24 cellular contexts compared by ENCODE assay signal in the genomic region with DNA sequence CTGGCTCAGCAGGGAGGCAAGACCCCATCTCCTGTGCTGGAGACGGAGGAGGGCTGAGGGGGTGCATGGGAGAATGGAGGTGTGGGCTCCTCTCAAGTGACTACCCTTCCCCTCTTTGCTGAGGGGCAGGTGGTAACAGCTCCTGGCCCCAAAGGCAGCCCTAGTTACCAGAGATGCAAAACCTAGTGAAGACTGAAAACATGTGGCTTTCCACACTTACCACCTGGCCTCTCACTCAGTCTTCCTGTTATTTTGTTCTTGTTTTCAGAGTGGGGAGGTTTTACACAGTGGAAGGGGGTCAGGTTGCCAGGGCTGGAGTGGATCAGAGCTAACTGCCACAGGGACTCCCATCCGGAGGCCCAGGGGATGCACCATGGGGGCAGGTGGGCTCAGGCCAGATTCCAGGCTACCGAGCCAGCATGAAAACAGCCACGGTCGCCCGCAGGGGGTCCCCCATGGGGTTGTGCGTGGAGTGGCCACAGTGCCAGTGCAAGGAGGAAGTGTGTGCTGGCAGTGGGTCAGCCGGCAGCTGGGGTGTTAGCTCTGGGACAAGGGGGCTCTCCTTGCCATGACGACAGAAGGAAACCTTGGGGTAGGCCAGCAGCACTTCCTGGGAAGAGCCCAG. TPM values are rescaled to one million over a fixed set of nuclear protein-coding genes. Genes with fewer than 3 reads are reported as not detected.
"Had no signal": no experiment of that assay in that cellular context is flagged by ENCODE, and none has a peak within 500 bp of the region (broad histone marks: within the 10 kb centered on the region; RNA-seq: fewer than 3 reads in every experiment).

No MANE protein-coding gene starts in this region.

- H3K27me3 ChIP-seq: adrenal gland, colonic mucosa, right atrium auricular region had no signal

- H3K4me1 ChIP-seq: adrenal gland, colonic mucosa, esophagus muscularis mucosa, right atrium auricular region had no signal

- H3K36me3 Mint-ChIP-seq: type B pancreatic cell had no signal

- H3K4me3 ChIP-seq: adrenal gland, colonic mucosa, esophagus muscularis mucosa, left ventricle myocardium inferior, right atrium auricular region, SK-N-MC, skin epidermis had no signal

- H3K36me3 ChIP-seq: adrenal gland, colonic mucosa, esophagus muscularis mucosa, left ventricle myocardium inferior, right atrium auricular region had no signal

- H3K27ac ChIP-seq: adrenal gland, colonic mucosa, esophagus muscularis mucosa, left ventricle myocardium inferior, right atrium auricular region, SK-N-MC, skin epidermis had no signal

- H3K9me3 Mint-ChIP-seq: type B pancreatic cell had no signal

- DNase-seq: activated CD4-positive, alpha-beta T cell treated with anti-CD3 and anti-CD28 coated beads, Interleukin-2, amount 50 U/mL, for 4 hours; activated CD8-positive, alpha-beta memory T cell treated with anti-CD3 and anti-CD28 coated beads, Interleukin-2, amount 50 U/mL, for 48 hours; activated naive CD4-positive, alpha-beta T cell treated with Interleukin-2 at 50 U/mL for 16 hours; adrenal gland; caudate nucleus; colonic mucosa; hypothalamus; left ventricle myocardium inferior; mesenchymal stem cell; nephron progenitor cell; stimulated activated CD4-positive, alpha-beta T cell treated with anti-CD3 and anti-CD28 coated beads, Interleukin-15, amount 100 ng/mL, for 24 hours; stimulated activated CD4-positive, alpha-beta T cell treated with anti-CD3 and anti-CD28 coated beads, Interleukin-4, amount 100 ng/mL, for 1 hour; stimulated activated naive CD4-positive, alpha-beta T cell treated with Interleukin-2 at 50 U/mL for 16 hours; T1000 had no signal

- H3K4me3 Mint-ChIP-seq: nephron progenitor cell, type B pancreatic cell had no signal

- H3K9me3 ChIP-seq: adrenal gland, colonic mucosa, esophagus muscularis mucosa, left ventricle myocardium inferior, right atrium auricular region had no signal

- ATAC-seq: activated CD4-positive, CD25-positive, alpha-beta regulatory T cell treated with anti-CD3 and anti-CD28 coated beads, Interleukin-2, amount 50 U/mL, for 24 hours had no signal

- H3K27ac Mint-ChIP-seq: nephron progenitor cell, progenitor cell of endocrine pancreas, type B pancreatic cell had no signal

RNA-seq across cellular contexts. Expression of gene MYT1, which starts 21.1 kb away (rescaled TPM):
- total RNA-seq: esophagus muscularis mucosa, glomerular endothelial cell, kidney epithelial cell, omental fat pad had no signal
